In the genomic region with DNA sequence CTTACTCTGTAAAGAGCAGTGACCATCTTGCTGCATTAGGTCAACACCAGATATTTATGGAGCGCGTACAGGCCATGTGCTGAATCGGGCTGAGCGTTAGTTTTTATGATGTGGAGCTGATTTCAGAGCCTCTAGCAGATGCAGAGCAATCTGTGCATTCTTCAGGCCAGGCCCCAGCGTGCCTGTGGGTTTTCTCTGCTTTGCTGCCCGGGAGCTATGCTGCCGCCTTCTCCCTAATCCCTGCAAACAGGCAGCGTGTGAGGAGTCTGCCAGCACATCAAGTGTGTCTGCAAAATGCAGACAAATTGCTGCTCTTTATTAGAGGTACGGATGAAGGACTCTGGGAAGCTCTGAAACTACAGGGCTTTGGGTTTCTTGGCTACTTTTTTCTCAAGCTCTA, we compare ENCODE assay signal across 12 cellular contexts.
DNase-seq lines count a peak whose midpoint lies in the region; ATAC-seq and TF ChIP-seq lines count a peak whose summit lies in the region.
"Had no signal": no experiment of that assay in that cellular context is flagged by ENCODE, and none has a peak within 500 bp of the region (broad histone marks: within the 10 kb centered on the region; RNA-seq: fewer than 3 reads in every experiment).

No MANE protein-coding gene starts in this region.

- H2AFZ ChIP-seq in PC-9 = no peak overlapping the region

- H4K20me1 ChIP-seq in PC-9 (ENCODE audit: insufficient read depth) = no peaks in the 10 kb centered on the region
- H4K20me1 ChIP-seq: BLaER1 had no signal

- no peak overlapping the region for H3K4me3 ChIP-seq in HFF-Myc (replicated peaks; ENCODE audit: low read depth, low read length)
- H3K4me3 ChIP-seq in coronary artery = peak overlapping the region; percentile 34
- no peak overlapping the region for H3K4me3 ChIP-seq in kidney epithelial cell (ENCODE audit: low read depth, low read length)
- H3K4me3 ChIP-seq in PC-9 = no peak overlapping the region
- H3K4me3 ChIP-seq: BLaER1 had no signal

- no peaks in the 10 kb centered on the region for H3K36me3 ChIP-seq in kidney epithelial cell (ENCODE audit: control insufficient read depth, insufficient read depth, low read length)
- no peaks in the 10 kb centered on the region for H3K36me3 ChIP-seq in PC-9 (ENCODE audit: low read depth)
- H3K36me3 ChIP-seq: BLaER1 had no signal

- H3K27me3 ChIP-seq in kidney epithelial cell (ENCODE audit: control insufficient read depth, insufficient read depth, low read length) (no peaks in the 10 kb centered on the region), PC-9 (ENCODE audit: insufficient read depth, low read depth) (peaks cover 5% of the 10 kb centered on the region; the same call in 1 of the 2 replicates)
- H3K27me3 ChIP-seq: BLaER1 had no signal

- H3F3A ChIP-seq in PC-9 (ENCODE audit: insufficient read depth, low read depth) = no peaks in the 10 kb centered on the region

- CTCF ChIA-PET in PC-9 (lab: Charles Lee) = no interaction called here

- TF ChIP-seq CTCF in HFF-Myc (IDR thresholded peaks at IDR 0.05; ENCODE audit: low read depth, low read length, missing control alignments) (no peak), coronary artery (IDR thresholded peaks at IDR 0.05) (no peak), kidney epithelial cell (IDR thresholded peaks at IDR 0.05; ENCODE audit: insufficient read depth, low read length, poor library complexity, severe bottlenecking) (no peak), PC-9 (conservative IDR thresholded peaks at IDR 0.05) (no peak)

- no peaks in the 10 kb centered on the region for H3K4me1 ChIP-seq in PC-9 (replicated peaks; ENCODE audit: insufficient read depth)

- no peaks in the 10 kb centered on the region for H3K9me2 ChIP-seq in PC-9 (ENCODE audit: insufficient read depth)

- no peaks in the 10 kb centered on the region for H3K9me3 ChIP-seq in PC-9 (ENCODE audit: insufficient read depth, low read depth)
- H3K9me3 ChIP-seq: BLaER1 had no signal

- POLR2A ChIA-PET in PC-9 (lab: Charles Lee; ENCODE audit: unreplicated experiment) = no interaction called here

- no peak overlapping the region for H3K4me2 ChIP-seq in PC-9
- H3K4me2 ChIP-seq: BLaER1 had no signal

- no peaks in the 10 kb centered on the region for H3K79me2 ChIP-seq in PC-9 (ENCODE audit: low read depth)

- ATAC-seq in GM21447 (IDR thresholded peaks at IDR 0.05; ENCODE audit: unreplicated experiment) = no peak

- DNase-seq in ACHN (peak; percentile 79), HFF-Myc (ENCODE audit: extremely low read depth, low read depth) (peak; percentile 51), coronary artery (ENCODE audit: low spot score) (no peak), kidney epithelial cell (ENCODE audit: low read depth) (peak; percentile 75), PC-9 (no peak), NCI-H446 (lab: John Stamatoyannopoulos, UW) (no peak), globus pallidus (ENCODE audit: low spot score) (no peak)
- DNase-seq: NCI-H2081; SHP77; stimulated activated CD4-positive, alpha-beta T cell treated with anti-CD3 and anti-CD28 coated beads, Interleukin-1b, Interleukin-23, amount 100 ng/mL, for 48 hours had no signal

- intact Hi-C loops in PC-9 (cut with micrococcal nuclease; ENCODE audit: unreplicated experiment) = no loop called here

- no peak overlapping the region for H3K27ac ChIP-seq in coronary artery
- no peak overlapping the region for H3K27ac ChIP-seq in PC-9
- H3K27ac ChIP-seq: BLaER1 had no signal

- no TSS peak for BruUV-seq in PC-9 (replicated peaks; lab: Mats Ljungman, UMichigan)

- in situ Hi-C loops in ACHN (cut with HindIII; ENCODE audit: low pct_ligation_motif_present, low pct_unique_long_range_greater_than_20kb, low sequenced_read_pairs) = no loop called here

Comparison
In these comparisons a context has a peak if more than half of its experiments do, and no peak if none do; other contexts are left out.
1. DNase-seq: peak in ACHN (single experiment), HFF-Myc (single experiment) and kidney epithelial cell (single experiment); none in coronary artery (single experiment), PC-9 (0 of 2), NCI-H446 (0 of 2) and globus pallidus (single experiment).